ENCODE assay signal across 19 cellular contexts in genomic region chr11:61198391-61198790, GRCh38. TPM values are rescaled to one million over a fixed set of nuclear protein-coding genes. Genes with fewer than 3 reads are reported as not detected.
DNase-seq lines count a peak whose midpoint lies in the region; TF ChIP-seq lines count a peak whose summit lies in the region.
"Had no signal": no experiment of that assay in that cellular context is flagged by ENCODE, and none has a peak within 500 bp of the region (broad histone marks: within the 10 kb centered on the region; RNA-seq: fewer than 3 reads in every experiment).

No MANE protein-coding gene starts in this region.

- H2BK12ac ChIP-seq in neuronal stem cell (ENCODE audit: low read length) = no peak overlapping the region

- no peak overlapping the region for H2BK15ac ChIP-seq in neuronal stem cell (ENCODE audit: low read length)

- intact Hi-C loops in stomach (cut with DNase I; ENCODE audit: low total_unique reads) = no loop called here

- in situ Hi-C loops in GM23248 (cut with MboI) = no loop called here

- no peak overlapping the region for H4K8ac ChIP-seq in neuronal stem cell (ENCODE audit: low read depth, low read length)

- no peak overlapping the region for H3K23ac ChIP-seq in neuronal stem cell (ENCODE audit: low read depth, low read length, poor library complexity)

- H4K91ac ChIP-seq in neuronal stem cell (ENCODE audit: low read depth, low read length, poor library complexity) = no peak overlapping the region

- H3K27me3 ChIP-seq in neuronal stem cell (ENCODE audit: control insufficient read depth in 3 of 3, insufficient read depth in 3 of 3, low read depth in 1 of 3, low read length in 3 of 3) (peaks cover 0 to 9% (median 0%) of the 10 kb centered on the region in 3 experiments), stomach (no peaks in the 10 kb centered on the region), GM23248 (replicated peaks; ENCODE audit: insufficient read depth) (peaks cover 24% of the 10 kb centered on the region)
- H3K27me3 ChIP-seq: BLaER1 had no signal

- H3K9ac ChIP-seq in neuronal stem cell (ENCODE audit: low read depth, low read length, poor library complexity) (peak overlapping the region; percentile 36), GM23248 (no peak overlapping the region)
- H3K9ac ChIP-seq: BLaER1 had no signal

- H2AFZ ChIP-seq in neuronal stem cell (ENCODE audit: low read length) (no peak overlapping the region), GM23248 (no peak overlapping the region)

- H3K4me1 ChIP-seq in neuronal stem cell (ENCODE audit: control insufficient read depth in 2 of 2, insufficient read depth in 1 of 2, low read depth in 1 of 2, low read length in 2 of 2) (no peaks in the 10 kb centered on the region), stomach (peaks cover 0 to 20% (median 15%) of the 10 kb centered on the region in 4 donors), GM23248 (ENCODE audit: insufficient read depth) (no peaks in the 10 kb centered on the region)

- no peak overlapping the region for H3K4ac ChIP-seq in neuronal stem cell (ENCODE audit: low read length)

- no peaks in the 10 kb centered on the region for H3K79me1 ChIP-seq in neuronal stem cell (ENCODE audit: low read depth, low read length)

- no peaks in the 10 kb centered on the region for H3F3A ChIP-seq in GM23248 (ENCODE audit: insufficient read depth)

- no peak overlapping the region for H3K18ac ChIP-seq in neuronal stem cell (ENCODE audit: low read length)

- no peaks in the 10 kb centered on the region for H4K20me1 ChIP-seq in GM23248 (ENCODE audit: insufficient read depth)
- H4K20me1 ChIP-seq: BLaER1 had no signal

- peak overlapping the region; percentile 70 for H2AK5ac ChIP-seq in neuronal stem cell (ENCODE audit: low read depth, low read length)

- no peak overlapping the region for H2BK120ac ChIP-seq in neuronal stem cell (ENCODE audit: low read depth, low read length)

- WGBS in neuronal stem cell (ENCODE audit: extremely low coverage in 2 of 2, insufficient read length in 2 of 2, insufficient replicate concordance in 1 of 2), 2 donors = no CpG with 5 or more reads among the region's 6 CpGs
- 22 to 63% (median 35%) methylated on average over 6 of the region's 6 CpGs for WGBS in stomach, 5 donors
- WGBS in GM23248 (ENCODE audit: low coverage in 1 of 2, low lambda C conversion rate in 2 of 2, missing lambda C conversion rate in 2 of 2), 2 experiments = 22 to 23% methylated on average over 6 of the region's 6 CpGs

- no peak for TF ChIP-seq EP300 in stomach (IDR thresholded peaks at IDR 0.05)

- H3K4me3 ChIP-seq in neuronal stem cell (ENCODE audit: low read length in 2 of 2) = no peak overlapping the region
- H3K4me3 ChIP-seq in stomach = no peak overlapping the region
- no peak overlapping the region for H3K4me3 ChIP-seq in GM23248
- H3K4me3 ChIP-seq: BLaER1, GM12878 had no signal

- no peak overlapping the region for H3K4me2 ChIP-seq in neuronal stem cell (ENCODE audit: insufficient read depth, low read length, poor library complexity, severe bottlenecking)
- no peak overlapping the region for H3K4me2 ChIP-seq in GM23248 (ENCODE audit: unreplicated experiment)
- H3K4me2 ChIP-seq: BLaER1 had no signal

- H3K36me3 ChIP-seq in neuronal stem cell (replicated peaks in 1 of 2; ENCODE audit: control insufficient read depth in 2 of 2, insufficient read depth in 2 of 2, low read length in 2 of 2) (no peaks in the 10 kb centered on the region), stomach (no peaks in the 10 kb centered on the region), GM23248 (ENCODE audit: low read depth) (no peaks in the 10 kb centered on the region)
- H3K36me3 ChIP-seq: BLaER1 had no signal

- no peak for TF ChIP-seq POLR2A in stomach (IDR thresholded peaks at IDR 0.05)

- H3K27ac ChIP-seq in neuronal stem cell (replicated peaks; ENCODE audit: low read length) = no peak overlapping the region
- H3K27ac ChIP-seq in stomach = peak overlapping the region in 4 of 5 donors; percentile 40 to 76 (median 44)
- H3K27ac ChIP-seq in GM23248 = no peak overlapping the region
- H3K27ac ChIP-seq: 22Rv1, BLaER1 had no signal

- no peak overlapping the region for H2BK5ac ChIP-seq in neuronal stem cell (ENCODE audit: low read length)

- no peaks in the 10 kb centered on the region for H3K9me2 ChIP-seq in GM23248 (ENCODE audit: insufficient read depth)

- H3K14ac ChIP-seq in neuronal stem cell (ENCODE audit: low read length) = no peak overlapping the region

- peak; percentile 27 for DNase-seq in DMS 273 (lab: John Stamatoyannopoulos, UW; ENCODE audit: unreplicated experiment)
- no peak for DNase-seq in DMS 273 treated with DMSO at 0.1 percent for 48 hours (lab: John Stamatoyannopoulos, UW)
- DNase-seq in NCI-H69 (lab: John Stamatoyannopoulos, UW) = peak; percentile 33
- DNase-seq in neuronal stem cell (ENCODE audit: low spot score) = no peak
- DNase-seq in stomach = peak; percentile 91
- DNase-seq in islet precursor cell = no peak
- no peak for DNase-seq in GM23248
- DNase-seq: CD4-positive, alpha-beta memory T cell; DMS53; DND-41; EL; H9 had no signal

- no peak for TF ChIP-seq CTCF in stomach (IDR thresholded peaks at IDR 0.05)

- H3K9me3 ChIP-seq in neuronal stem cell (replicated peaks in 1 of 2; ENCODE audit: control insufficient read depth in 2 of 2, insufficient read depth in 1 of 2, low read depth in 1 of 2, low read length in 2 of 2) = peaks cover 0 to 2% of the 10 kb centered on the region in 2 donors
- H3K9me3 ChIP-seq in stomach = peaks cover 0 to 9% (median 4%) of the 10 kb centered on the region in 4 donors
- H3K9me3 ChIP-seq in GM23248 (ENCODE audit: low read depth) = no peaks in the 10 kb centered on the region

- H3K79me2 ChIP-seq in GM23248 (ENCODE audit: insufficient read depth) = no peaks in the 10 kb centered on the region

RNA-seq across cellular contexts. Expression of gene PGA3, which starts 4.9 kb away (rescaled TPM):
- polyA plus RNA-seq in neuronal stem cell (2013, experiment 1 of 2) = 0.14 TPM
- 0.14 TPM for polyA plus RNA-seq in neuronal stem cell (2013, experiment 2 of 2)
- total RNA-seq in stomach = over 10,000 TPM in 2 of 5 donors, 1,000 to 10,000 TPM in 1, 100 to 1,000 TPM in 2; 367 to 55,790 (median 1,114) TPM
- polyA plus RNA-seq in stomach (over 10,000 TPM; 23,067 to 73,485 (median 39,030) TPM), GM23248 (2016; fragmentation: Nextera tagmentation; extraction: Ambion mirVana) (0.29 TPM in 1 of 2 replicates, not detected in the other)
- not detected in 2 replicates for total RNA-seq in GM23248 (2014; rRNA removed; shearing (Covaris generic))
- total RNA-seq: A673; CD4-positive, alpha-beta memory T cell; G401; GM12878; H1; H9; HepG2 had no signal
- polyA plus RNA-seq: CD4-positive, alpha-beta memory T cell; GM12878; H1; HepG2 had no signal

RNA-seq across cellular contexts. Expression of gene PGA4, which starts 23.8 kb away (rescaled TPM):
- polyA plus RNA-seq in neuronal stem cell (2013, experiment 1 of 2) = 0.08 TPM
- 0.06 TPM for polyA plus RNA-seq in neuronal stem cell (2013, experiment 2 of 2)
- total RNA-seq in stomach = over 10,000 TPM in 2 of 5 donors, 1,000 to 10,000 TPM in 1, 100 to 1,000 TPM in 2; 386 to 107,207 (median 2,421) TPM
- polyA plus RNA-seq in stomach = over 10,000 TPM; 17,534 to 25,788 (median 19,705) TPM
- total RNA-seq in GM23248 (2014; rRNA removed; shearing (Covaris generic)) = not detected in 2 replicates
- 0.31 TPM in 1 of 2 replicates, not detected in the other for polyA plus RNA-seq in GM23248 (2016; fragmentation: Nextera tagmentation; extraction: Ambion mirVana)
- total RNA-seq: A673; CD4-positive, alpha-beta memory T cell; G401; GM12878; H1; H9; HepG2 had no signal
- polyA plus RNA-seq: CD4-positive, alpha-beta memory T cell; GM12878; HepG2 had no signal

RNA-seq across cellular contexts. Expression of gene VPS37C, which starts 37.2 kb away (rescaled TPM):
- 13.9 TPM for polyA plus RNA-seq in neuronal stem cell (2013, experiment 1 of 2)
- polyA plus RNA-seq in neuronal stem cell (2013, experiment 2 of 2) = 14.1 TPM
- total RNA-seq in stomach = 10 to 100 TPM in 4 of 5 donors, 1 to 10 TPM in 1; 6.4 to 53.6 (median 37.1) TPM
- polyA plus RNA-seq in stomach (10 to 100 TPM; 13.8 to 28.4 (median 26.9) TPM), GM23248 (2016; fragmentation: Nextera tagmentation; extraction: Ambion mirVana) (12.1 and 13.1 TPM in 2 replicates)
- 13.4 and 18.7 TPM in 2 replicates for total RNA-seq in GM23248 (2014; rRNA removed; shearing (Covaris generic))

RNA-seq across cellular contexts. Expression of gene PGA5, which starts 42.6 kb away (rescaled TPM):
- 0.61 TPM for polyA plus RNA-seq in neuronal stem cell (2013, experiment 1 of 2)
- 0.55 TPM for polyA plus RNA-seq in neuronal stem cell (2013, experiment 2 of 2)
- total RNA-seq in stomach = 1,000 to 10,000 TPM in 2 of 5 donors, 100 to 1,000 TPM in 1, 10 to 100 TPM in 1, 1 to 10 TPM in 1; 5.9 to 5,713 (median 190) TPM
- polyA plus RNA-seq in stomach = 1,000 to 10,000 TPM; 1,014 to 6,178 (median 3,688) TPM
- total RNA-seq in GM23248 (2014; rRNA removed; shearing (Covaris generic)) = not detected in 2 replicates
- not detected in 2 replicates for polyA plus RNA-seq in GM23248 (2016; fragmentation: Nextera tagmentation; extraction: Ambion mirVana)
- total RNA-seq: A673; CD4-positive, alpha-beta memory T cell; G401; GM12878; HepG2 had no signal
- polyA plus RNA-seq: CD4-positive, alpha-beta memory T cell; GM12878; HepG2 had no signal

Comparison
In these comparisons a context has a peak if more than half of its experiments do, and no peak if none do; other contexts are left out.
1. DNase-seq: peak in DMS 273 (single experiment), NCI-H69 (single experiment) and stomach (single experiment); none in DMS 273 treated with DMSO at 0.1 percent for 48 hours (single experiment), neuronal stem cell (single experiment), islet precursor cell (single experiment) and GM23248 (single experiment).
2. H3K27ac ChIP-seq: peak in stomach (4 of 5); none in neuronal stem cell (single experiment) and GM23248 (single experiment).
3. RNA of gene PGA3, which starts 4.9 kb away (total RNA-seq): 367 to 55,790 TPM in stomach; not detected in GM23248; every median in the first group is over 100 times any median in the second.
4. RNA of gene PGA4, which starts 23.8 kb away (total RNA-seq): 386 to 107,207 TPM in stomach; not detected in GM23248; every median in the first group is over 100 times any median in the second.